1 cellular context compared by ENCODE assay signal in the genomic region with DNA sequence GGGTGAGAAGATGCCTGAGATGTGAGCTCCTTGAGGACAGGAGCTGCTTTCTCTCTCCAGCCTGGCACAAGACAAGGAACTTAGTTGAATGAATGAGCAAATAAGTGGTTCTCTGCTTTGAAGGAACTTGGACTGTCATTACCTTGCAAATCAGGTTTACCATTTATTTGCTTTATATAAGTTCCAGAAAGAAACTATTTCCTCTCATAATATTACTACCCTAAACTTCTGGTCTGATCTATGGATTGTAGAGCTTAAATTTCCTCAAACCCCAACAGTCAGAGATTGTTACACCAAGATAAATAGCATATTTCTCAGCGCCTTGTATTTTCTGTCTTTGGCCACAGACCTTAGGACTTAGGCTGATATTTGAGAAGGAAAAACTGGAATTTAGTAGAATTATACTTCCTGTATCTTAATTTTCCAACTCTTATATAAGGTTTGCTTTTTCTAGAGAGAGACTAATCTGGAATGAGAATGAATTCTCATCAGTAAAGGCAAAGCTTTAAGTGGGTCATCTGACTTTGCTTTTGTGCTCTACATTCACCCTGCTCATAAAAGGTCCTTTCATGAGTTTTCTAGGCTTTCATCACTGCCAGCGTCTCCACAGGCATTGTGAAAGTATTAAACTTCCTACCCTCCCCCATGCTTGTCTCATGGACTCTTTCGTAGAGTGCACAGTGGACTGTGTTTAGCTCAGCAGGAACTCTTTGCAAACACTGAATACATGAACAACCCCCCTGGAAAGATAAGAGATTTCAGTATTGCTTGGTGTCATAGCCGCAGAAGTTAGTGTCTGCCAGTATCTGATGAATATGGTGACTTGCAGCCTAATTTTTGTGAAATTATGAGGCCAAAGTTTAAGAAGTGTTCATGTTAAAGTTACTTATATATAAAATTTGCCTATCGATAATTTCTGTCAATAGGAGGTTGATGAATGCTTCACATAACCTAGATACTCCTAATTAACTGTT.
A peak's percentile ranks its signal among the peaks of the same experiment; 100 is the strongest.
TF ChIP-seq lines count a peak whose summit lies in the region.

No MANE protein-coding gene starts in this region.

TF ChIP-seq in HepG2, 621 proteins besides CTCF, POLR2A, EP300 and RAD21 (continued from another document):
- TF ChIP-seq ZNF276 (CRISPR knock-in tag; IDR thresholded peaks at IDR 0.05; ENCODE audit: low read depth), result no peak
- 0 out of 2 replicates have a peak, but pooled peaks have one; percentile 43 for TF ChIP-seq ESRRA (CRISPR knock-in tag; IDR thresholded peaks at IDR 0.05; ENCODE audit: low read depth)
- no peak for TF ChIP-seq ZNF569 (CRISPR knock-in tag; IDR thresholded peaks at IDR 0.05; ENCODE audit: borderline replicate concordance)
- TF ChIP-seq ZNF17 (CRISPR knock-in tag; IDR thresholded peaks at IDR 0.05), result no peak
